In genomic region chr2:10374362-10374943, GRCh38 we compare ENCODE assay signal across 22 cellular contexts.
DNase-seq lines count a peak whose midpoint lies in the region; ATAC-seq, FAIRE-seq and TF ChIP-seq lines count a peak whose summit lies in the region.
"Had no signal": no experiment of that assay in that cellular context is flagged by ENCODE, and none has a peak within 500 bp of the region (broad histone marks: within the 10 kb centered on the region; RNA-seq: fewer than 3 reads in every experiment).

No MANE protein-coding gene starts in this region.

- no peak overlapping the region for H3K9ac ChIP-seq in HepG2 (ENCODE audit: insufficient read depth, low read depth, low read length)
- H3K9ac ChIP-seq: parathyroid adenoma had no signal

- no TSS peak for BruUV-seq in HepG2 (replicated peaks; lab: Mats Ljungman, UMichigan)

- 94% methylated on average over 13 of the region's 13 CpGs for WGBS in HepG2 (ENCODE audit: low lambda C conversion rate)
- 74% methylated on average over 7 of the region's 13 CpGs for WGBS in right lobe of liver (ENCODE audit: insufficient coverage, low coverage, low lambda C conversion rate, missing lambda C conversion rate)

- CTCF ChIA-PET in HepG2 (lab: Yijun Ruan, JAX; ENCODE audit: low intra/inter-chr PET ratio, low total read pairs) (no interaction called here), WTC11 (lab: Charles Lee) (interaction anchor here (1.0 to 1.8 kb wide), 4 partner anchors 34 to 134 kb away, joined by 3 to 13 read pairs (median 4); no protein-coding TSS in a partner anchor)

- H3K27me3 Mint-ChIP-seq in WTC11 (ENCODE audit: low read depth): no peaks in the 10 kb centered on the region
- peaks cover 8% of the 10 kb centered on the region for H3K27me3 Mint-ChIP-seq in glutamatergic neuron (ENCODE audit: unreplicated experiment)
- no peaks in the 10 kb centered on the region for H3K27me3 Mint-ChIP-seq in stimulated activated naive B cell treated with anti-CD40 and anti-IgM and Interleukin-4, amounts not matched to agents 10 μg/mL and 1 μg/mL and 100 μg/mL, for 72 hours

- H3K9me3 Mint-ChIP-seq in WTC11 (no peaks in the 10 kb centered on the region), glutamatergic neuron (ENCODE audit: unreplicated experiment) (peaks cover 10% of the 10 kb centered on the region)
- H3K9me3 Mint-ChIP-seq in stimulated activated naive B cell treated with anti-CD40 and anti-IgM and Interleukin-4, amounts not matched to agents 10 μg/mL and 1 μg/mL and 100 μg/mL, for 72 hours: no peaks in the 10 kb centered on the region

- DNase-seq in HepG2 (ENCODE audit: low spot score): no peak
- DNase-seq in right lobe of liver: no peak
- no peak for DNase-seq in WTC11 (ENCODE audit: low spot score)
- no peak for DNase-seq in glutamatergic neuron
- DNase-seq in stimulated activated naive B cell treated with anti-CD40 and anti-IgM and Interleukin-4, amounts not matched to agents 10 μg/mL and 1 μg/mL and 100 μg/mL, for 72 hours: no peak
- no peak for DNase-seq in islet precursor cell
- DNase-seq in stimulated activated CD4-positive, alpha-beta T cell treated with anti-CD3 and anti-CD28 coated beads, Interleukin-2, amount 100 ng/mL, for 48 hours: no peak
- DNase-seq in NCI-H1417 (lab: John Stamatoyannopoulos, UW): no peak
- DNase-seq: Calu3; esophagus squamous epithelium; Karpas-422; NCI-H1092; NCI-H2107; PC-3; stimulated activated CD4-positive, alpha-beta T cell treated with anti-CD3 and anti-CD28 coated beads, Interleukin-1b, Interleukin-23, amount 100 ng/mL, for 48 hours; substantia nigra; T-helper 9 cell had no signal

- H3K27ac Mint-ChIP-seq in WTC11: peak overlapping the region; percentile 46; the same call in 1 of the 2 replicates
- H3K27ac Mint-ChIP-seq in glutamatergic neuron (ENCODE audit: unreplicated experiment): no peak overlapping the region
- peak overlapping the region; percentile 22 for H3K27ac Mint-ChIP-seq in stimulated activated naive B cell treated with anti-CD40 and anti-IgM and Interleukin-4, amounts not matched to agents 10 μg/mL and 1 μg/mL and 100 μg/mL, for 72 hours

- H3K36me3 ChIP-seq in HepG2 (replicated peaks in 1 of 2; ENCODE audit: control insufficient read depth in 1 of 2, insufficient read depth in 2 of 2, low read length in 2 of 2) (peaks cover 0 to 3% of the 10 kb centered on the region in 2 experiments; a peak in 2 of 5 replicates), right lobe of liver (peaks cover 0 to 3% (median 0%) of the 10 kb centered on the region in 4 donors)
- H3K36me3 ChIP-seq: cardiac muscle cell, esophagus squamous epithelium, HAP-1, SJSA1 had no signal

- H3K27ac ChIP-seq in HepG2 (ENCODE audit: extremely low read length, insufficient read depth, low read length) (no peak overlapping the region), right lobe of liver (no peak overlapping the region)
- H3K27ac ChIP-seq: cardiac muscle cell, esophagus squamous epithelium, parathyroid adenoma, SJSA1 had no signal

- H4K20me1 ChIP-seq in HepG2 (ENCODE audit: insufficient read depth, low read length): peaks cover 21% of the 10 kb centered on the region

- H3K4me2 ChIP-seq in HepG2 (ENCODE audit: low read depth, low read length): no peak overlapping the region

- intact Hi-C loops in HepG2 (cut with micrococcal nuclease; ENCODE audit: unreplicated experiment): no loop called here
- intact Hi-C loops in right lobe of liver (cut with DNase I): no loop called here

- H3K27me3 ChIP-seq in HepG2 (ENCODE audit: control insufficient read depth in 1 of 2, insufficient read depth in 2 of 2, low read length in 2 of 2): no peaks in the 10 kb centered on the region
- H3K27me3 ChIP-seq in right lobe of liver: no peaks in the 10 kb centered on the region
- H3K27me3 ChIP-seq: cardiac muscle cell, esophagus squamous epithelium, SJSA1 had no signal

- H3K4me3 Mint-ChIP-seq in WTC11 (no peak overlapping the region), glutamatergic neuron (ENCODE audit: unreplicated experiment) (peak overlapping the region; percentile 21)
- H3K4me3 Mint-ChIP-seq in stimulated activated naive B cell treated with anti-CD40 and anti-IgM and Interleukin-4, amounts not matched to agents 10 μg/mL and 1 μg/mL and 100 μg/mL, for 72 hours: peak overlapping the region in 1 of 2 donors; percentile 44

- TF ChIP-seq POLR2A in HepG2 (IDR thresholded peaks at IDR 0.05; ENCODE audit: insufficient read depth in 1 of 2, low read depth in 2 of 2, low read length in 2 of 2): no peak
- TF ChIP-seq POLR2A in right lobe of liver (IDR thresholded peaks at IDR 0.05): no peak

- H3K36me3 Mint-ChIP-seq in WTC11: no peaks in the 10 kb centered on the region
- H3K36me3 Mint-ChIP-seq in glutamatergic neuron (ENCODE audit: unreplicated experiment): no peaks in the 10 kb centered on the region
- H3K36me3 Mint-ChIP-seq in stimulated activated naive B cell treated with anti-CD40 and anti-IgM and Interleukin-4, amounts not matched to agents 10 μg/mL and 1 μg/mL and 100 μg/mL, for 72 hours: peaks cover 0 to 6% of the 10 kb centered on the region in 2 donors

- H3K4me1 Mint-ChIP-seq in WTC11 (peaks cover 35% of the 10 kb centered on the region), glutamatergic neuron (ENCODE audit: low read depth, unreplicated experiment) (peaks cover 16% of the 10 kb centered on the region)
- H3K4me1 Mint-ChIP-seq in stimulated activated naive B cell treated with anti-CD40 and anti-IgM and Interleukin-4, amounts not matched to agents 10 μg/mL and 1 μg/mL and 100 μg/mL, for 72 hours: peaks cover 56 to 89% of the 10 kb centered on the region in 2 donors

- no peak overlapping the region for H3K4me3 ChIP-seq in HepG2 (replicated peaks in 1 of 3; ENCODE audit: insufficient read depth in 1 of 3, low read depth in 2 of 3, low read length in 3 of 3)
- no peak overlapping the region for H3K4me3 ChIP-seq in right lobe of liver
- H3K4me3 ChIP-seq: cardiac muscle cell, esophagus squamous epithelium, HAP-1, SJSA1 had no signal

- in situ Hi-C loops in HepG2 (cut with HindIII; ENCODE audit: extremely low pct_ligation_motif_present, low pct_unique_long_range_greater_than_20kb): no loop called here

- no peak for TF ChIP-seq RAD21 in HepG2 (CRISPR knock-in tag; IDR thresholded peaks at IDR 0.05)

- TF ChIP-seq EP300 in HepG2 (IDR thresholded peaks at IDR 0.05; ENCODE audit: low read depth in 2 of 2, low read length in 2 of 2) (no peak), HepG2 (CRISPR knock-in tag; IDR thresholded peaks at IDR 0.05; ENCODE audit: borderline replicate concordance) (no peak)

- H3K79me2 ChIP-seq in HepG2 (ENCODE audit: insufficient read depth, low read length): peaks cover 11% of the 10 kb centered on the region
- H3K79me2 ChIP-seq: parathyroid adenoma had no signal

- POLR2A ChIA-PET in HepG2 (lab: Yijun Ruan, JAX): no interaction called here
- POLR2A ChIA-PET in WTC11 (lab: Charles Lee): no interaction called here

- H3K9me3 ChIP-seq in HepG2 (ENCODE audit: low read length): no peaks in the 10 kb centered on the region
- no peaks in the 10 kb centered on the region for H3K9me3 ChIP-seq in right lobe of liver
- H3K9me3 ChIP-seq: esophagus squamous epithelium, HAP-1, SJSA1 had no signal

- H2AFZ ChIP-seq in HepG2 (ENCODE audit: low read length): no peak overlapping the region
- H2AFZ ChIP-seq: parathyroid adenoma had no signal

- no peak for FAIRE-seq in HepG2 (lab: Jason Lieb, UNC)
- FAIRE-seq: GM19239 had no signal

- H3K4me1 ChIP-seq in HepG2 (ENCODE audit: insufficient read depth, low read length): peaks cover 17% of the 10 kb centered on the region
- peaks cover 0 to 20% (median 8%) of the 10 kb centered on the region in 4 donors for H3K4me1 ChIP-seq in right lobe of liver
- H3K4me1 ChIP-seq: SJSA1 had no signal

- TF ChIP-seq CTCF in HepG2 (CRISPR knock-in tag; IDR thresholded peaks at IDR 0.05) (no peak), right lobe of liver (IDR thresholded peaks at IDR 0.05) (no peak), WTC11 (IDR thresholded peaks at IDR 0.05) (no peak), glutamatergic neuron (IDR thresholded peaks at IDR 0.05; ENCODE audit: partially characterized antibody, unreplicated experiment) (no peak)

- no peak for ATAC-seq in HepG2
- no peak for ATAC-seq in right lobe of liver
- ATAC-seq in WTC11: peak; percentile 42
- ATAC-seq in stimulated activated naive B cell treated with anti-CD40 and anti-IgM and Interleukin-4, amounts not matched to agents 10 μg/mL and 1 μg/mL and 100 μg/mL, for 72 hours (replicated peaks): no peak
- ATAC-seq: PC-3 had no signal

TF ChIP-seq in HepG2, 621 proteins besides CTCF, POLR2A, EP300 and RAD21 (continues in another document):
- TF ChIP-seq ZNF44 (CRISPR knock-in tag; IDR thresholded peaks at IDR 0.05) (no peak), ZNF552 (CRISPR knock-in tag; IDR thresholded peaks at IDR 0.05; ENCODE audit: borderline replicate concordance) (0 out of 2 replicates have a peak, but pooled peaks have one; percentile 24)

TF ChIP-seq in WTC11, 78 proteins besides CTCF, POLR2A, EP300 and RAD21:
- no peak for TF ChIP-seq ZNF121 (CRISPR knock-in tag; IDR thresholded peaks at IDR 0.05)
- TF ChIP-seq ZBTB21 (CRISPR knock-in tag; IDR thresholded peaks at IDR 0.05; ENCODE audit: borderline replicate concordance): no peak
